14 cellular contexts compared by ENCODE assay signal in the genomic region with DNA sequence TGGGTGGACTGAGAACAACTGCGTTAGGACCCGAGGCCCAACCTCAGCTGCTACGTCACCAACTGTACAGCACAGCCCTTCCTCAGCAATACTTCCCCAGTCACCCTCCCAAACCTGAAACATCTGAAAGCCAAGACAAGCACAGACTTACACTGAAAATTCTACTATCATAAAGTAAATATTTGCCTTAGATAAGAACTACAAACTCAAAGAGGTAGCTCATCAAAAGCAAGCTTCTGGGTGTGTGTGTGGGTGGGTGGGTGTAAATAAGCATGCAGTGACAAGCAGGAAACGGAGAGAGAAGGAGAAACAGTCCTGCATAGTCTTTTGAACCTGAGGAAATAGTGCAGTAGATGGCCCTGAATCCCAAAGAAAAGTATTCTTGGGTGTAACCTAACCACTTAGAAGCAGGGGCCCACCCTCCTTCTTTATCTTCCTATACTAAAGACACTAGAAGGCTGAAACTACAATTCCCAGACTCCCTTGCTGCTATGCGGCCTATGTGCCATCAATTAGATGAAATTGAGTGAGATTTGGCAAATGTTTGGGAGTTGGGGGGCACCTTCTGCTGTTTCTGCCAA. TPM values are rescaled to one million over a fixed set of nuclear protein-coding genes. Genes with fewer than 3 reads are reported as not detected.
DNase-seq lines count a peak whose midpoint lies in the region; ATAC-seq and TF ChIP-seq lines count a peak whose summit lies in the region.
"Had no signal": no experiment of that assay in that cellular context is flagged by ENCODE, and none has a peak within 500 bp of the region (broad histone marks: within the 10 kb centered on the region; RNA-seq: fewer than 3 reads in every experiment).

No MANE protein-coding gene starts in this region.

- DNase-seq in heart left ventricle (no peak), Right ventricle myocardium inferior (ENCODE audit: missing footprints) (no peak), WTC11 (ENCODE audit: low spot score) (no peak), left lobe of liver (ENCODE audit: low spot score) (peak; percentile 69), upper lobe of left lung (no peak), ACHN (no peak), SHP77 (lab: John Stamatoyannopoulos, UW) (no peak), dorsolateral prefrontal cortex (no peak)
- DNase-seq: amniotic stem cell, left ventricle myocardium inferior had no signal

- H3K27me3 ChIP-seq in heart left ventricle (no peaks in the 10 kb centered on the region), upper lobe of left lung (no peaks in the 10 kb centered on the region), dorsolateral prefrontal cortex (no peaks in the 10 kb centered on the region)
- H3K27me3 ChIP-seq: esophagus muscularis mucosa had no signal

- in situ Hi-C loops in ACHN (cut with HindIII; ENCODE audit: low pct_ligation_motif_present, low pct_unique_long_range_greater_than_20kb, low sequenced_read_pairs): no loop called here

- H3K27ac ChIP-seq in heart left ventricle (no peak overlapping the region), upper lobe of left lung (no peak overlapping the region), dorsolateral prefrontal cortex (peak overlapping the region in 6 of 59 donors; percentile 2 to 99 (median 97))
- H3K27ac ChIP-seq: esophagus muscularis mucosa, left ventricle myocardium inferior had no signal

- peaks cover 27% of the 10 kb centered on the region for H3K4me1 Mint-ChIP-seq in WTC11

- H3K27me3 Mint-ChIP-seq in WTC11 (ENCODE audit: low read depth): no peaks in the 10 kb centered on the region
- H3K27me3 Mint-ChIP-seq: B cell; stimulated activated memory B cell treated with anti-CD40 and anti-IgM and Interleukin-4, amounts not matched to agents 10 μg/mL and 1 μg/mL and 100 μg/mL, for 72 hours had no signal

- H3K27ac Mint-ChIP-seq in WTC11: no peak overlapping the region
- H3K27ac Mint-ChIP-seq: B cell had no signal

- no peak for TF ChIP-seq CTCF in heart left ventricle (IDR thresholded peaks at IDR 0.05)
- no peak for TF ChIP-seq CTCF in WTC11 (IDR thresholded peaks at IDR 0.05)
- no peak for TF ChIP-seq CTCF in upper lobe of left lung (IDR thresholded peaks at IDR 0.05)
- TF ChIP-seq CTCF in dorsolateral prefrontal cortex (IDR thresholded peaks at IDR 0.05 in 54 of 56, conservative IDR thresholded peaks at IDR 0.05 in 2 of 56; ENCODE audit: low read depth in 1 of 56, partially characterized antibody in 56 of 56): no peak

- no peaks in the 10 kb centered on the region for H3K36me3 Mint-ChIP-seq in WTC11

- H3K9me3 ChIP-seq in heart left ventricle (peaks cover 0 to 5% (median 0%) of the 10 kb centered on the region in 12 donors), upper lobe of left lung (no peaks in the 10 kb centered on the region)
- H3K9me3 ChIP-seq: esophagus muscularis mucosa, left ventricle myocardium inferior had no signal

- H3K36me3 ChIP-seq in heart left ventricle (no peaks in the 10 kb centered on the region), upper lobe of left lung (no peaks in the 10 kb centered on the region)
- H3K36me3 ChIP-seq: esophagus muscularis mucosa, left ventricle myocardium inferior had no signal

- H3K9me3 Mint-ChIP-seq in WTC11: no peaks in the 10 kb centered on the region
- H3K9me3 Mint-ChIP-seq: stimulated activated memory B cell treated with anti-CD40 and anti-IgM and Interleukin-4, amounts not matched to agents 10 μg/mL and 1 μg/mL and 100 μg/mL, for 72 hours had no signal

- H3K4me1 ChIP-seq in heart left ventricle: peaks cover 0 to 47% (median 19%) of the 10 kb centered on the region in 12 donors
- H3K4me1 ChIP-seq in upper lobe of left lung: peaks cover 0 to 35% (median 10%) of the 10 kb centered on the region in 4 donors

- CTCF ChIA-PET in WTC11 (lab: Charles Lee): interaction anchor here (0.6 kb wide), 1 partner anchor 229 kb away, joined by 3 read pairs; no protein-coding TSS in a partner anchor

- intact Hi-C loops in heart left ventricle (cut with DNase I) (no loop called here), Right ventricle myocardium inferior (cut with DNase I) (no loop called here), dorsolateral prefrontal cortex (cut with DNase I) (no loop called here)

- TF ChIP-seq POLR2A in heart left ventricle (IDR thresholded peaks at IDR 0.05) (no peak), upper lobe of left lung (IDR thresholded peaks at IDR 0.05) (no peak)

- H3K4me3 ChIP-seq in heart left ventricle (no peak overlapping the region), upper lobe of left lung (no peak overlapping the region), dorsolateral prefrontal cortex (no peak overlapping the region)
- H3K4me3 ChIP-seq: esophagus muscularis mucosa, left ventricle myocardium inferior, skin epidermis had no signal

- ATAC-seq in heart left ventricle (peak in 3 of 4 donors; percentile 32 to 56 (median 38)), Right ventricle myocardium inferior (no peak), WTC11 (no peak), left lobe of liver (peak; percentile 88), upper lobe of left lung (ENCODE audit: low FRiP score in 2 of 2) (peak; percentile 24 to 47)
- ATAC-seq: stimulated activated memory B cell treated with anti-CD40 and anti-IgM and Interleukin-4, amounts not matched to agents 10 μg/mL and 1 μg/mL and 100 μg/mL, for 72 hours had no signal

- POLR2A ChIA-PET in WTC11 (lab: Charles Lee): no interaction called here

- 79 to 85% (median 80%) methylated on average over 5 of the region's 5 CpGs for WGBS in heart left ventricle, 4 donors
- 58 to 72% methylated on average over 5 of the region's 5 CpGs for WGBS in upper lobe of left lung, 2 donors

- no peak for TF ChIP-seq EP300 in upper lobe of left lung (IDR thresholded peaks at IDR 0.05)

- H3K4me3 Mint-ChIP-seq in WTC11: no peak overlapping the region
- H3K4me3 Mint-ChIP-seq: B cell; stimulated activated memory B cell treated with anti-CD40 and anti-IgM and Interleukin-4, amounts not matched to agents 10 μg/mL and 1 μg/mL and 100 μg/mL, for 72 hours had no signal

TF ChIP-seq in WTC11, 78 proteins besides CTCF, POLR2A, EP300 and RAD21:
- TF ChIP-seq GABPB1 (CRISPR knock-in tag; IDR thresholded peaks at IDR 0.05) (peak; percentile 70), NR1H2 (CRISPR knock-in tag; IDR thresholded peaks at IDR 0.05) (no peak)
TF ChIP-seq in WTC11: peak in this region for 1.

RNA-seq across cellular contexts. Expression of a gene that starts 18.7 kb away (rescaled TPM):
- 10 to 100 TPM in 6 of 9 donors, 1 to 10 TPM in 3; 5.3 to 17.9 (median 11.4) TPM for total RNA-seq in heart left ventricle
- polyA plus RNA-seq in heart left ventricle: 10 to 100 TPM in 1 of 2 donors, 1 to 10 TPM in 1; 3.7 to 13.8 TPM
- 10.7 TPM for total RNA-seq in Right ventricle myocardium inferior
- total RNA-seq in WTC11 (2021): 66.0 to 77.2 TPM (median 71.1 TPM) in 3 replicates
- total RNA-seq in left lobe of liver: 96.4 TPM
- 10 to 100 TPM; 21.4 to 39.7 (median 30.8) TPM for total RNA-seq in upper lobe of left lung
- total RNA-seq in dorsolateral prefrontal cortex: 10 to 100 TPM in 117 of 120 experiments, 1 to 10 TPM in 3; 8.6 to 61.9 (median 21.0) TPM

Comparison
In these comparisons a context has a peak if more than half of its experiments do, and no peak if none do; other contexts are left out.
1. ATAC-seq: peak in heart left ventricle (3 of 4), left lobe of liver (single experiment) and upper lobe of left lung (2 of 2); none in Right ventricle myocardium inferior (single experiment) and WTC11 (single experiment).